Comparison of ENCODE assay signal across 17 cellular contexts in genomic region chr2:174972924-174973323, GRCh38. TPM values are rescaled to one million over a fixed set of nuclear protein-coding genes. Genes with fewer than 3 reads are reported as not detected.
DNase-seq lines count a peak whose midpoint lies in the region; ATAC-seq and TF ChIP-seq lines count a peak whose summit lies in the region.
"Had no signal": no experiment of that assay in that cellular context is flagged by ENCODE, and none has a peak within 500 bp of the region (broad histone marks: within the 10 kb centered on the region; RNA-seq: fewer than 3 reads in every experiment).

No MANE protein-coding gene starts in this region.

- no peaks in the 10 kb centered on the region for H3K79me2 ChIP-seq in HCT116 (ENCODE audit: insufficient read depth, low read length)
- H3K79me2 ChIP-seq in smooth muscle cell (ENCODE audit: low read depth): no peaks in the 10 kb centered on the region
- peaks cover 100% of the 10 kb centered on the region for H3K79me2 ChIP-seq in GM23338 (replicated peaks; ENCODE audit: insufficient read depth)

- no peak for TF ChIP-seq RAD21 in HCT116 (IDR thresholded peaks at IDR 0.05; ENCODE audit: low read depth)

- POLR2A ChIA-PET in HCT116 (lab: Charles Lee) (no interaction called here), WTC11 (lab: Charles Lee) (no interaction called here)

- ATAC-seq in HCT116 (peak; percentile 33; the same call in 1 of the 2 replicates), WTC11 (no peak), GM23338 (no peak), GM19395 (IDR thresholded peaks at IDR 0.05; ENCODE audit: unreplicated experiment) (no peak), HG03139 (IDR thresholded peaks at IDR 0.05; ENCODE audit: unreplicated experiment) (no peak)
- ATAC-seq: effector memory CD8-positive, alpha-beta T cell; T-helper 17 cell had no signal

- H3K27me3 Mint-ChIP-seq in WTC11 (ENCODE audit: low read depth): no peaks in the 10 kb centered on the region
- no peaks in the 10 kb centered on the region for H3K27me3 Mint-ChIP-seq in GM23338 (ENCODE audit: insufficient read depth, low read depth, poor library complexity)

- H3K4me3 ChIP-seq in HCT116 (replicated peaks in 1 of 2; ENCODE audit: low read depth in 1 of 2, low read length in 2 of 2) (no peak overlapping the region), fibroblast of villous mesenchyme (ENCODE audit: low read depth, low read length) (no peak overlapping the region), smooth muscle cell (no peak overlapping the region), GM23338 (no peak overlapping the region)
- H3K4me3 ChIP-seq: body of pancreas, tibial artery had no signal

- H4K20me1 ChIP-seq in HCT116 (ENCODE audit: insufficient read depth) (no peaks in the 10 kb centered on the region), smooth muscle cell (ENCODE audit: low read depth) (no peaks in the 10 kb centered on the region), GM23338 (replicated peaks; ENCODE audit: insufficient read depth) (no peaks in the 10 kb centered on the region)

- TF ChIP-seq POLR2A in HCT116 (IDR thresholded peaks at IDR 0.05; ENCODE audit: borderline replicate concordance, extremely low read depth, insufficient read depth, insufficient read length): no peak

- H3K27ac ChIP-seq in HCT116 (ENCODE audit: low read depth, low read length): no peak overlapping the region
- H3K27ac ChIP-seq in smooth muscle cell (ENCODE audit: low read depth): peak overlapping the region; percentile 80
- no peak overlapping the region for H3K27ac ChIP-seq in GM23338 (ENCODE audit: low read depth)
- H3K27ac ChIP-seq: body of pancreas, tibial artery had no signal

- H3K27me3 ChIP-seq in HCT116 (ENCODE audit: insufficient read depth, low read length) (no peaks in the 10 kb centered on the region), smooth muscle cell (ENCODE audit: low read depth) (no peaks in the 10 kb centered on the region), GM23338 (ENCODE audit: insufficient read depth) (no peaks in the 10 kb centered on the region)
- H3K27me3 ChIP-seq: body of pancreas, tibial artery had no signal

- H3K9ac ChIP-seq in HCT116 (ENCODE audit: low read length) (no peak overlapping the region), smooth muscle cell (ENCODE audit: low read depth) (no peak overlapping the region)

- H3K36me3 ChIP-seq in HCT116 (ENCODE audit: control insufficient read depth in 1 of 2, insufficient read depth in 2 of 2, low read length in 2 of 2) (no peaks in the 10 kb centered on the region), smooth muscle cell (ENCODE audit: low read depth) (no peaks in the 10 kb centered on the region), GM23338 (ENCODE audit: insufficient read depth) (no peaks in the 10 kb centered on the region)
- H3K36me3 ChIP-seq: tibial artery had no signal

- intact Hi-C loops in HCT116 (cut with micrococcal nuclease): no loop called here

- no peak for DNase-seq in HCT116 (ENCODE audit: low read depth, low spot score)
- no peak for DNase-seq in WTC11 (ENCODE audit: low spot score)
- DNase-seq in fibroblast of villous mesenchyme (ENCODE audit: low read depth): peak; percentile 59
- no peak for DNase-seq in smooth muscle cell (lab: John Stamatoyannopoulos, UW; ENCODE audit: unreplicated experiment)
- DNase-seq in GM23338 (ENCODE audit: low spot score): no peak
- no peak for DNase-seq in NCI-H187 (lab: John Stamatoyannopoulos, UW)
- DNase-seq: activated CD4-positive, alpha-beta T cell treated with anti-CD3 and anti-CD28 coated beads, Interleukin-2, amount 10 ng/mL, durations not matched to agents 24 days and 14 days; body of pancreas; DMS 273 treated with DMSO at 0.1 percent for 48 hours; effector memory CD8-positive, alpha-beta T cell; Kasumi-1; NCI-H2107; posterior cingulate gyrus; T-helper 17 cell; tibial artery had no signal

- RAD21 ChIA-PET in HCT116 (lab: Charles Lee; ENCODE audit: low non-redundant PET in 1 of 2, low total read pairs in 2 of 2, uncharacterized antibody in 2 of 2, unreplicated experiment in 2 of 2): no interaction called here

- H3F3A ChIP-seq in smooth muscle cell (ENCODE audit: low read depth): peaks cover 17% of the 10 kb centered on the region
- no peaks in the 10 kb centered on the region for H3F3A ChIP-seq in GM23338 (replicated peaks; ENCODE audit: low read depth)

- H3K4me3 Mint-ChIP-seq in WTC11 (no peak overlapping the region), GM23338 (no peak overlapping the region)
- H3K4me3 Mint-ChIP-seq: activated CD4-positive, alpha-beta T cell treated with anti-CD3 and anti-CD28 coated beads, Interleukin-2, amount 10 ng/mL, durations not matched to agents 24 days and 14 days; effector memory CD8-positive, alpha-beta T cell; T-helper 17 cell had no signal

- TF ChIP-seq CTCF in HCT116 (IDR thresholded peaks at IDR 0.05 in 2 of 3, conservative IDR thresholded peaks at IDR 0.05 in 1 of 3; ENCODE audit: borderline replicate concordance in 1 of 3, insufficient read depth in 1 of 3, low read depth in 2 of 3, low read length in 2 of 3) (no peak), WTC11 (IDR thresholded peaks at IDR 0.05) (no peak), fibroblast of villous mesenchyme (IDR thresholded peaks at IDR 0.05; ENCODE audit: insufficient read depth, low read depth, low read length) (no peak), smooth muscle cell (IDR thresholded peaks at IDR 0.05; ENCODE audit: borderline replicate concordance, insufficient read depth, poor library complexity, severe bottlenecking) (no peak), GM23338 (conservative IDR thresholded peaks at IDR 0.05; ENCODE audit: low read depth in 2 of 2) (no peak)

- H2AFZ ChIP-seq in HCT116 (ENCODE audit: low read depth, low read length, poor library complexity, severe bottlenecking) (no peak overlapping the region), smooth muscle cell (ENCODE audit: low read depth) (no peak overlapping the region), GM23338 (no peak overlapping the region)

- H3K9me2 ChIP-seq in HCT116 (ENCODE audit: insufficient read depth) (no peaks in the 10 kb centered on the region), GM23338 (ENCODE audit: insufficient read depth) (no peaks in the 10 kb centered on the region)

- peaks cover 6% of the 10 kb centered on the region for H3K36me3 Mint-ChIP-seq in WTC11
- peaks cover 20% of the 10 kb centered on the region for H3K36me3 Mint-ChIP-seq in GM23338 (ENCODE audit: low read depth)

- no peaks in the 10 kb centered on the region for H3K9me3 ChIP-seq in HCT116 (ENCODE audit: control insufficient read depth in 1 of 2, insufficient read depth in 1 of 2, low read depth in 1 of 2, low read length in 2 of 2)
- no peaks in the 10 kb centered on the region for H3K9me3 ChIP-seq in smooth muscle cell (replicated peaks; ENCODE audit: low read depth)
- H3K9me3 ChIP-seq: body of pancreas, tibial artery had no signal

- peaks cover 58% of the 10 kb centered on the region for H3K4me1 Mint-ChIP-seq in WTC11
- H3K4me1 Mint-ChIP-seq in GM23338: peaks cover 50% of the 10 kb centered on the region
- H3K4me1 Mint-ChIP-seq: activated CD4-positive, alpha-beta T cell treated with anti-CD3 and anti-CD28 coated beads, Interleukin-2, amount 10 ng/mL, durations not matched to agents 24 days and 14 days had no signal

- peaks cover 0 to 23% of the 10 kb centered on the region in 2 experiments; a peak in 2 of 4 replicates for H3K4me1 ChIP-seq in HCT116 (ENCODE audit: control insufficient read depth in 1 of 2, insufficient read depth in 2 of 2, low read length in 2 of 2)
- peaks cover 7% of the 10 kb centered on the region for H3K4me1 ChIP-seq in smooth muscle cell (ENCODE audit: low read depth)
- H3K4me1 ChIP-seq in GM23338 (ENCODE audit: insufficient read depth): peaks cover 45% of the 10 kb centered on the region

- peak overlapping the region; percentile 53 for H3K4me2 ChIP-seq in HCT116 (ENCODE audit: low read length)
- H3K4me2 ChIP-seq in smooth muscle cell: peak overlapping the region; percentile 47
- H3K4me2 ChIP-seq in GM23338: no peak overlapping the region

- peak overlapping the region; percentile 93; the same call in 1 of the 2 replicates for H3K27ac Mint-ChIP-seq in WTC11
- no peak overlapping the region for H3K27ac Mint-ChIP-seq in GM23338
- H3K27ac Mint-ChIP-seq: activated CD4-positive, alpha-beta T cell treated with anti-CD3 and anti-CD28 coated beads, Interleukin-2, amount 10 ng/mL, durations not matched to agents 24 days and 14 days; effector memory CD8-positive, alpha-beta T cell; T-helper 17 cell had no signal

- BruUV-seq in HCT116 (replicated peaks; lab: Mats Ljungman, UMichigan): no TSS peak

- CTCF ChIA-PET in HCT116 (lab: Charles Lee) (interaction anchor here (1.1 to 1.7 kb wide), 4 partner anchors 11 to 273 kb away, joined by 3 to 6 read pairs (median 4); no protein-coding TSS in a partner anchor), WTC11 (lab: Charles Lee) (interaction anchor here (0.7 to 1.2 kb wide), 4 partner anchors 202 to 276 kb away, joined by 3 to 5 read pairs (median 4); no protein-coding TSS in a partner anchor)

- peaks cover 3% of the 10 kb centered on the region; the same call in 1 of the 2 replicates for H3K9me3 Mint-ChIP-seq in WTC11
- H3K9me3 Mint-ChIP-seq in GM23338: no peaks in the 10 kb centered on the region
- H3K9me3 Mint-ChIP-seq: activated CD4-positive, alpha-beta T cell treated with anti-CD3 and anti-CD28 coated beads, Interleukin-2, amount 10 ng/mL, durations not matched to agents 24 days and 14 days; effector memory CD8-positive, alpha-beta T cell had no signal

TF ChIP-seq in HCT116, 20 proteins besides CTCF, POLR2A, EP300 and RAD21 (continues in another document):
- TF ChIP-seq ZNF274 (IDR thresholded peaks at IDR 0.05; ENCODE audit: low read depth, low read length) (no peak), MAX (IDR thresholded peaks at IDR 0.05) (no peak)

TF ChIP-seq in GM23338, 12 proteins besides CTCF, POLR2A, EP300 and RAD21:
- no peak for TF ChIP-seq ETS1 (IDR thresholded peaks at IDR 0.05)
- TF ChIP-seq ZNF331 (CRISPR knock-in tag; IDR thresholded peaks at IDR 0.05; ENCODE audit: low read depth): no peak

RNA-seq across cellular contexts. Expression of gene CHN1, which starts 32.3 kb away (rescaled TPM):
- total RNA-seq in HCT116 (2021; ENCODE audit: unreplicated experiment) (3.6 TPM), WTC11 (2021) (26.1 to 30.0 TPM (median 28.0 TPM) in 3 replicates), fibroblast of villous mesenchyme (45.3 and 64.1 TPM in 2 replicates), smooth muscle cell (33.5 and 40.4 TPM in 2 replicates)
- 1.7 and 1.8 TPM in 2 replicates for polyA plus RNA-seq in HCT116 (2012)
- polyA plus RNA-seq in smooth muscle cell (30.2 and 44.8 TPM in 2 replicates), GM23338 (2016; fragmentation: Nextera tagmentation; extraction: Ambion mirVana) (26.3 and 28.1 TPM in 2 replicates)
- 30.2 and 36.5 TPM in 2 replicates for total RNA-seq in GM23338 (2014; rRNA removed; shearing (Covaris generic))
